In genomic region chr1:180230416-180230790, GRCh38 we compare ENCODE assay signal across 8 cellular contexts. TPM values are rescaled to one million over a fixed set of nuclear protein-coding genes. Genes with fewer than 3 reads are reported as not detected.
A peak's percentile ranks its signal among the peaks of the same experiment; 100 is the strongest.
DNase-seq lines count a peak whose midpoint lies in the region; ATAC-seq and TF ChIP-seq lines count a peak whose summit lies in the region.

No MANE protein-coding gene starts in this region.

- H3K4me1 ChIP-seq in SJCRH30 (no peaks in the 10 kb centered on the region), skeletal muscle tissue (ENCODE audit: control insufficient read depth in 3 of 3, insufficient read depth in 3 of 3, low read length in 3 of 3) (peaks cover 38 to 52% (median 46%) of the 10 kb centered on the region in 3 donors)

- no peak for ATAC-seq in HG02759 (IDR thresholded peaks at IDR 0.05; ENCODE audit: unreplicated experiment)

- H3K4me3 ChIP-seq in SJCRH30 (peak overlapping the region; percentile 83), fibroblast of pulmonary artery (replicated peaks; ENCODE audit: low read depth, low read length) (peak overlapping the region; percentile 52), skeletal muscle tissue (ENCODE audit: low read length in 3 of 3) (peak overlapping the region; percentile 63 to 67 (median 65))

- DNase-seq in NCI-H1105 (lab: John Stamatoyannopoulos, UW) (peak; percentile 26), NCI-H1105 treated with DMSO at 0.1 percent for 48 hours (lab: John Stamatoyannopoulos, UW) (no peak), SJCRH30 (no peak), fibroblast of pulmonary artery (ENCODE audit: low read depth) (no peak), activated gamma-delta T cell treated with Interleukin-2 at 50 U/mL for 16 hours (no peak), A172 (ENCODE audit: low spot score) (no peak)

- H3K27me3 ChIP-seq in SJCRH30 = peaks cover 4% of the 10 kb centered on the region; the same call in 1 of the 2 replicates
- peaks cover 79 to 92% (median 90%) of the 10 kb centered on the region in 3 donors for H3K27me3 ChIP-seq in skeletal muscle tissue (ENCODE audit: control insufficient read depth in 3 of 3, insufficient read depth in 3 of 3, low read length in 3 of 3)

- TF ChIP-seq CTCF in fibroblast of pulmonary artery (IDR thresholded peaks at IDR 0.05; ENCODE audit: low read length, missing control alignments) = no peak

- H3K36me3 ChIP-seq in SJCRH30 (no peaks in the 10 kb centered on the region), skeletal muscle tissue (ENCODE audit: control insufficient read depth in 3 of 3, insufficient read depth in 3 of 3, low read length in 3 of 3) (no peaks in the 10 kb centered on the region)

- H3K9ac ChIP-seq in skeletal muscle tissue (ENCODE audit: low read depth in 1 of 3, low read length in 3 of 3) = peak overlapping the region in 1 of 3 donors; percentile 33

- H3K27ac ChIP-seq in SJCRH30 (peak overlapping the region; percentile 19), skeletal muscle tissue (ENCODE audit: low read depth, low read length) (no peak overlapping the region)

- no peaks in the 10 kb centered on the region for H3K9me3 ChIP-seq in SJCRH30 (replicated peaks)
- no peaks in the 10 kb centered on the region for H3K9me3 ChIP-seq in skeletal muscle tissue (ENCODE audit: control insufficient read depth in 3 of 3, low read length in 3 of 3)

RNA-seq across cellular contexts. Expression of gene LHX4, which starts 0.3 kb away (rescaled TPM):
- total RNA-seq in SJCRH30 (2014; rRNA removed; shearing (Covaris generic)) = 3.7 and 4.2 TPM in 2 replicates
- not detected for total RNA-seq in skeletal muscle tissue
- total RNA-seq in A172 (2014; rRNA removed; shearing (Covaris generic)) = 0.31 and 0.34 TPM in 2 replicates
